In genomic region chr7:90347759-90348158, GRCh38 we compare ENCODE assay signal across 10 cellular contexts. TPM values are rescaled to one million over a fixed set of nuclear protein-coding genes. Genes with fewer than 3 reads are reported as not detected.
DNase-seq lines count a peak whose midpoint lies in the region; ATAC-seq and TF ChIP-seq lines count a peak whose summit lies in the region.
"Had no signal": no experiment of that assay in that cellular context is flagged by ENCODE, and none has a peak within 500 bp of the region (broad histone marks: within the 10 kb centered on the region; RNA-seq: fewer than 3 reads in every experiment).

No MANE protein-coding gene starts in this region.

- ATAC-seq in activated CD8-positive, alpha-beta memory T cell treated with anti-CD3 and anti-CD28 coated beads, Interleukin-2, amount 10 ng/mL, durations not matched to agents 7 days and 5 days = no peak
- no peak for ATAC-seq in stimulated activated naive B cell treated with anti-CD40 and anti-IgM and Interleukin-4, amounts not matched to agents 10 μg/mL and 1 μg/mL and 100 μg/mL, for 72 hours (replicated peaks)

- H3K27ac Mint-ChIP-seq in activated CD8-positive, alpha-beta memory T cell treated with anti-CD3 and anti-CD28 coated beads, Interleukin-2, amount 10 ng/mL, durations not matched to agents 7 days and 5 days = peak overlapping the region; percentile 98
- no peak overlapping the region for H3K27ac Mint-ChIP-seq in glutamatergic neuron (ENCODE audit: unreplicated experiment)
- H3K27ac Mint-ChIP-seq in stimulated activated naive B cell treated with anti-CD40 and anti-IgM and Interleukin-4, amounts not matched to agents 10 μg/mL and 1 μg/mL and 100 μg/mL, for 72 hours = no peak overlapping the region

- CTCF ChIA-PET in activated CD8-positive, alpha-beta memory T cell treated with anti-CD3 and anti-CD28 coated beads, Interleukin-2, amount 10 ng/mL, durations not matched to agents 7 days and 5 days (lab: Charles Lee) = no interaction called here

- peaks cover 31% of the 10 kb centered on the region for H3K4me1 Mint-ChIP-seq in activated CD8-positive, alpha-beta memory T cell treated with anti-CD3 and anti-CD28 coated beads, Interleukin-2, amount 10 ng/mL, durations not matched to agents 7 days and 5 days
- H3K4me1 Mint-ChIP-seq in glutamatergic neuron (ENCODE audit: low read depth, unreplicated experiment) = no peaks in the 10 kb centered on the region
- peaks cover 29 to 49% of the 10 kb centered on the region in 2 donors for H3K4me1 Mint-ChIP-seq in stimulated activated naive B cell treated with anti-CD40 and anti-IgM and Interleukin-4, amounts not matched to agents 10 μg/mL and 1 μg/mL and 100 μg/mL, for 72 hours

- peak overlapping the region; percentile 94 for H3K4me3 Mint-ChIP-seq in activated CD8-positive, alpha-beta memory T cell treated with anti-CD3 and anti-CD28 coated beads, Interleukin-2, amount 10 ng/mL, durations not matched to agents 7 days and 5 days
- peak overlapping the region; percentile 96 for H3K4me3 Mint-ChIP-seq in glutamatergic neuron (ENCODE audit: unreplicated experiment)
- peak overlapping the region; percentile 87 to 91 for H3K4me3 Mint-ChIP-seq in stimulated activated naive B cell treated with anti-CD40 and anti-IgM and Interleukin-4, amounts not matched to agents 10 μg/mL and 1 μg/mL and 100 μg/mL, for 72 hours

- no peaks in the 10 kb centered on the region for H3K9me3 Mint-ChIP-seq in activated CD8-positive, alpha-beta memory T cell treated with anti-CD3 and anti-CD28 coated beads, Interleukin-2, amount 10 ng/mL, durations not matched to agents 7 days and 5 days (ENCODE audit: low read depth)
- no peaks in the 10 kb centered on the region for H3K9me3 Mint-ChIP-seq in glutamatergic neuron (ENCODE audit: unreplicated experiment)
- peaks cover 5 to 7% of the 10 kb centered on the region in 2 donors for H3K9me3 Mint-ChIP-seq in stimulated activated naive B cell treated with anti-CD40 and anti-IgM and Interleukin-4, amounts not matched to agents 10 μg/mL and 1 μg/mL and 100 μg/mL, for 72 hours

- H3K27me3 Mint-ChIP-seq in activated CD8-positive, alpha-beta memory T cell treated with anti-CD3 and anti-CD28 coated beads, Interleukin-2, amount 10 ng/mL, durations not matched to agents 7 days and 5 days = no peaks in the 10 kb centered on the region
- H3K27me3 Mint-ChIP-seq in glutamatergic neuron (ENCODE audit: unreplicated experiment) = no peaks in the 10 kb centered on the region
- H3K27me3 Mint-ChIP-seq in stimulated activated naive B cell treated with anti-CD40 and anti-IgM and Interleukin-4, amounts not matched to agents 10 μg/mL and 1 μg/mL and 100 μg/mL, for 72 hours = no peaks in the 10 kb centered on the region

- peaks cover 29% of the 10 kb centered on the region for H3K36me3 Mint-ChIP-seq in activated CD8-positive, alpha-beta memory T cell treated with anti-CD3 and anti-CD28 coated beads, Interleukin-2, amount 10 ng/mL, durations not matched to agents 7 days and 5 days
- H3K36me3 Mint-ChIP-seq in glutamatergic neuron (ENCODE audit: unreplicated experiment) = no peaks in the 10 kb centered on the region
- peaks cover 12 to 40% of the 10 kb centered on the region in 2 donors for H3K36me3 Mint-ChIP-seq in stimulated activated naive B cell treated with anti-CD40 and anti-IgM and Interleukin-4, amounts not matched to agents 10 μg/mL and 1 μg/mL and 100 μg/mL, for 72 hours

- TF ChIP-seq CTCF in glutamatergic neuron (IDR thresholded peaks at IDR 0.05; ENCODE audit: partially characterized antibody, unreplicated experiment) = no peak

- no peak for DNase-seq in activated CD8-positive, alpha-beta memory T cell treated with anti-CD3 and anti-CD28 coated beads, Interleukin-2, amount 10 ng/mL, durations not matched to agents 7 days and 5 days
- DNase-seq in activated CD8-positive, alpha-beta memory T cell treated with anti-CD3 and anti-CD28 coated beads for 24 hours = no peak
- DNase-seq in RKO (ENCODE audit: low spot score) = peak; percentile 32
- no peak for DNase-seq in glutamatergic neuron
- DNase-seq in stimulated activated naive B cell treated with anti-CD40 and anti-IgM and Interleukin-4, amounts not matched to agents 10 μg/mL and 1 μg/mL and 100 μg/mL, for 72 hours = no peak
- no peak for DNase-seq in mesenteric fat pad (ENCODE audit: low spot score)
- no peak for DNase-seq in LoVo (ENCODE audit: low spot score)
- no peak for DNase-seq in HT-29 (ENCODE audit: low spot score)
- DNase-seq: NCI-H774 had no signal

RNA-seq across cellular contexts. Expression of gene GTPBP10, which starts 1.2 kb away (rescaled TPM):
- total RNA-seq in activated CD8-positive, alpha-beta memory T cell treated with anti-CD3 and anti-CD28 coated beads, Interleukin-2, amount 10 ng/mL, durations not matched to agents 7 days and 5 days = 10 to 100 TPM; 26.6 to 29.1 TPM
- 18.7 TPM for total RNA-seq in glutamatergic neuron (ENCODE audit: unreplicated experiment)
- total RNA-seq in mesenteric fat pad = 16.8 TPM
- total RNA-seq in HT-29 (2014; rRNA removed; shearing (Covaris generic)) = 4.5 and 8.1 TPM in 2 replicates

RNA-seq across cellular contexts. Expression of gene FAM237B, which starts 26.7 kb away (rescaled TPM):
- not detected for total RNA-seq in activated CD8-positive, alpha-beta memory T cell treated with anti-CD3 and anti-CD28 coated beads, Interleukin-2, amount 10 ng/mL, durations not matched to agents 7 days and 5 days
- total RNA-seq in glutamatergic neuron (ENCODE audit: unreplicated experiment) (not detected), mesenteric fat pad (not detected)
- not detected in 2 replicates for total RNA-seq in HT-29 (2014; rRNA removed; shearing (Covaris generic))
- total RNA-seq: vagina had no signal

RNA-seq across cellular contexts. Expression of gene CLDN12, which starts 55.5 kb away (rescaled TPM):
- 1 to 10 TPM; 4.8 to 6.1 TPM for total RNA-seq in activated CD8-positive, alpha-beta memory T cell treated with anti-CD3 and anti-CD28 coated beads, Interleukin-2, amount 10 ng/mL, durations not matched to agents 7 days and 5 days
- total RNA-seq in glutamatergic neuron (ENCODE audit: unreplicated experiment) = 53.9 TPM
- total RNA-seq in mesenteric fat pad = 20.1 TPM
- 34.5 and 56.8 TPM in 2 replicates for total RNA-seq in HT-29 (2014; rRNA removed; shearing (Covaris generic))
